Comparison of ENCODE assay signal across 15 cellular contexts in genomic region chr5:77145666-77146065, GRCh38. TPM values are rescaled to one million over a fixed set of nuclear protein-coding genes. Genes with fewer than 3 reads are reported as not detected.
A peak's percentile ranks its signal among the peaks of the same experiment; 100 is the strongest.
DNase-seq lines count a peak whose midpoint lies in the region; ATAC-seq and TF ChIP-seq lines count a peak whose summit lies in the region.
"Had no signal": no experiment of that assay in that cellular context is flagged by ENCODE, and none has a peak within 500 bp of the region (broad histone marks: within the 10 kb centered on the region; RNA-seq: fewer than 3 reads in every experiment).

No MANE protein-coding gene starts in this region.

- H3K9me3 ChIP-seq in T-helper 17 cell (ENCODE audit: control insufficient read depth, low read length, poor library complexity, severe bottlenecking) = no peaks in the 10 kb centered on the region
- H3K9me3 ChIP-seq in suprapubic skin = no peaks in the 10 kb centered on the region
- H3K9me3 ChIP-seq in stomach = no peaks in the 10 kb centered on the region

- TF ChIP-seq EP300 in suprapubic skin (IDR thresholded peaks at IDR 0.05) (no peak), stomach (IDR thresholded peaks at IDR 0.05) (no peak)

- peak overlapping the region; percentile 32 for H3K27ac ChIP-seq in suprapubic skin
- no peak overlapping the region for H3K27ac ChIP-seq in stomach
- H3K27ac ChIP-seq: 22Rv1 had no signal

- peaks cover 6% of the 10 kb centered on the region for H3K27me3 Mint-ChIP-seq in activated CD4-positive, alpha-beta T cell treated with anti-CD3 and anti-CD28 coated beads for 36 hours
- peaks cover 25% of the 10 kb centered on the region for H3K27me3 Mint-ChIP-seq in T-helper 17 cell
- H3K27me3 Mint-ChIP-seq in activated CD4-positive, alpha-beta T cell treated with anti-CD3 and anti-CD28 coated beads, Interleukin-2, amount 10 ng/mL, durations not matched to agents 24 days and 14 days = peaks cover 14% of the 10 kb centered on the region
- H3K27me3 Mint-ChIP-seq: stimulated activated naive CD8-positive, alpha-beta T cell treated with anti-CD3 and anti-CD28 coated beads, Interleukin-15, Interleukin-2, amounts not matched to agents 100 ng/mL and 50 ng/mL, for 24 hours had no signal

- TF ChIP-seq POLR2A in suprapubic skin (IDR thresholded peaks at IDR 0.05) (no peak), stomach (IDR thresholded peaks at IDR 0.05) (no peak)

- peak overlapping the region; percentile 55 for H3K27ac Mint-ChIP-seq in activated CD4-positive, alpha-beta T cell treated with anti-CD3 and anti-CD28 coated beads for 36 hours
- peak overlapping the region; percentile 47 for H3K27ac Mint-ChIP-seq in T-helper 17 cell
- H3K27ac Mint-ChIP-seq in activated CD4-positive, alpha-beta T cell treated with anti-CD3 and anti-CD28 coated beads, Interleukin-2, amount 10 ng/mL, durations not matched to agents 24 days and 14 days = no peak overlapping the region
- H3K27ac Mint-ChIP-seq: stimulated activated naive CD8-positive, alpha-beta T cell treated with anti-CD3 and anti-CD28 coated beads, Interleukin-15, Interleukin-2, amounts not matched to agents 100 ng/mL and 50 ng/mL, for 24 hours had no signal

- no peaks in the 10 kb centered on the region for H3K36me3 Mint-ChIP-seq in activated CD4-positive, alpha-beta T cell treated with anti-CD3 and anti-CD28 coated beads for 36 hours (ENCODE audit: low read depth)
- peaks cover 5% of the 10 kb centered on the region for H3K36me3 Mint-ChIP-seq in T-helper 17 cell (ENCODE audit: low read depth)
- H3K36me3 Mint-ChIP-seq in activated CD4-positive, alpha-beta T cell treated with anti-CD3 and anti-CD28 coated beads, Interleukin-2, amount 10 ng/mL, durations not matched to agents 24 days and 14 days (ENCODE audit: low read depth) = no peaks in the 10 kb centered on the region

- H3K4me3 ChIP-seq in suprapubic skin = no peak overlapping the region
- no peak overlapping the region for H3K4me3 ChIP-seq in stomach

- H3K4me3 Mint-ChIP-seq in activated CD4-positive, alpha-beta T cell treated with anti-CD3 and anti-CD28 coated beads for 36 hours = no peak overlapping the region
- no peak overlapping the region for H3K4me3 Mint-ChIP-seq in T-helper 17 cell
- H3K4me3 Mint-ChIP-seq in activated CD4-positive, alpha-beta T cell treated with anti-CD3 and anti-CD28 coated beads, Interleukin-2, amount 10 ng/mL, durations not matched to agents 24 days and 14 days = no peak overlapping the region
- H3K4me3 Mint-ChIP-seq: stimulated activated naive CD8-positive, alpha-beta T cell treated with anti-CD3 and anti-CD28 coated beads, Interleukin-15, Interleukin-2, amounts not matched to agents 100 ng/mL and 50 ng/mL, for 24 hours had no signal

- no peak for DNase-seq in activated CD4-positive, alpha-beta T cell treated with anti-CD3 and anti-CD28 coated beads for 36 hours
- DNase-seq in activated CD4-positive, alpha-beta T cell treated with anti-CD3 and anti-CD28 coated beads for 48 hours = no peak
- DNase-seq in T-helper 17 cell (no peak), fibroblast of gingiva (ENCODE audit: low read depth) (peak; percentile 24), suprapubic skin (ENCODE audit: low spot score in 2 of 2) (no peak), stomach (no peak), iPS-NIHi11 (ENCODE audit: low spot score) (no peak)
- no peak for DNase-seq in activated CD4-positive, alpha-beta T cell treated with anti-CD3 and anti-CD28 coated beads, Interleukin-2, amount 10 ng/mL, durations not matched to agents 24 days and 14 days
- DNase-seq: activated effector memory CD4-positive, alpha-beta T cell treated with anti-CD3 and anti-CD28 coated beads, Interleukin-2, amount 50 U/mL, for 16 hours; cortex of kidney; NCI-H1436 treated with DMSO at 0.1 percent for 48 hours; NCI-H526; SIG-M5 had no signal

- POLR2A ChIA-PET in activated CD4-positive, alpha-beta T cell treated with anti-CD3 and anti-CD28 coated beads for 36 hours (lab: Charles Lee) = no interaction called here

- no peaks in the 10 kb centered on the region for H3K9me3 Mint-ChIP-seq in activated CD4-positive, alpha-beta T cell treated with anti-CD3 and anti-CD28 coated beads for 36 hours (ENCODE audit: low read depth)
- H3K9me3 Mint-ChIP-seq in activated CD4-positive, alpha-beta T cell treated with anti-CD3 and anti-CD28 coated beads, Interleukin-2, amount 10 ng/mL, durations not matched to agents 24 days and 14 days = no peaks in the 10 kb centered on the region
- H3K9me3 Mint-ChIP-seq: stimulated activated naive CD8-positive, alpha-beta T cell treated with anti-CD3 and anti-CD28 coated beads, Interleukin-15, Interleukin-2, amounts not matched to agents 100 ng/mL and 50 ng/mL, for 24 hours had no signal

- TF ChIP-seq CTCF in suprapubic skin (IDR thresholded peaks at IDR 0.05) (no peak), stomach (IDR thresholded peaks at IDR 0.05) (no peak)

- intact Hi-C loops in activated CD4-positive, alpha-beta T cell treated with anti-CD3 and anti-CD28 coated beads for 36 hours (cut with DNase I, micrococcal nuclease) = loop anchor here (2.0 to 5.0 kb wide), 2 partner anchors 92 to 291 kb away; no protein-coding TSS in a partner anchor
- intact Hi-C loops in stomach (cut with DNase I; ENCODE audit: low total_unique reads) = no loop called here
- intact Hi-C loops in activated CD4-positive, alpha-beta T cell treated with anti-CD3 and anti-CD28 coated beads, Interleukin-2, amount 10 ng/mL, durations not matched to agents 24 days and 14 days (cut with micrococcal nuclease) = loop anchor here (10.0 kb wide), 1 partner anchor 489 kb away; the partner anchor contains the start of gene OTP

- 25% methylated on average over 1 of the region's 1 CpG for WGBS in suprapubic skin
- WGBS in stomach, 5 donors = 63 to 85% (median 73%) methylated on average over 1 of the region's 1 CpG

- H3K4me1 ChIP-seq in suprapubic skin = peaks cover 5% of the 10 kb centered on the region
- H3K4me1 ChIP-seq in stomach = peaks cover 0 to 6% (median 0%) of the 10 kb centered on the region in 4 donors

- no peak for ATAC-seq in activated CD4-positive, alpha-beta T cell treated with anti-CD3 and anti-CD28 coated beads for 36 hours
- no peak for ATAC-seq in T-helper 17 cell

- H3K27me3 ChIP-seq in suprapubic skin (no peaks in the 10 kb centered on the region), stomach (no peaks in the 10 kb centered on the region)

- H3K4me1 Mint-ChIP-seq in activated CD4-positive, alpha-beta T cell treated with anti-CD3 and anti-CD28 coated beads for 36 hours = peaks cover 11% of the 10 kb centered on the region
- H3K4me1 Mint-ChIP-seq in T-helper 17 cell = peaks cover 4% of the 10 kb centered on the region
- peaks cover 12% of the 10 kb centered on the region for H3K4me1 Mint-ChIP-seq in activated CD4-positive, alpha-beta T cell treated with anti-CD3 and anti-CD28 coated beads, Interleukin-2, amount 10 ng/mL, durations not matched to agents 24 days and 14 days

- CTCF ChIA-PET in activated CD4-positive, alpha-beta T cell treated with anti-CD3 and anti-CD28 coated beads for 36 hours (lab: Charles Lee) = interaction anchor here (0.6 to 5.5 kb wide), 13 partner anchors 8 to 519 kb away, joined by 3 to 39 read pairs (median 4); partner anchors contain the start of gene WDR41

- H3K36me3 ChIP-seq in suprapubic skin = no peaks in the 10 kb centered on the region
- H3K36me3 ChIP-seq in stomach = no peaks in the 10 kb centered on the region

RNA-seq across cellular contexts. Expression of gene ZBED3, which starts 58.6 kb away (rescaled TPM):
- total RNA-seq in activated CD4-positive, alpha-beta T cell treated with anti-CD3 and anti-CD28 coated beads for 36 hours = 1 to 10 TPM; 2.2 to 2.9 TPM
- 1 to 10 TPM in 1 of 2 donors, under 1 TPM in 1; 0.94 to 2.0 TPM for total RNA-seq in T-helper 17 cell
- total RNA-seq in suprapubic skin = 1 to 10 TPM in 3 of 4 donors, under 1 TPM in 1; 0.83 to 3.7 (median 2.8) TPM
- 100 to 1,000 TPM in 1 of 5 donors, 10 to 100 TPM in 1, 1 to 10 TPM in 3; 5.7 to 132 (median 8.3) TPM for total RNA-seq in stomach
- polyA plus RNA-seq in stomach = 1 to 10 TPM; 3.1 to 5.0 (median 3.2) TPM
- 0.62 and 1.7 TPM in 2 replicates for total RNA-seq in activated CD4-positive, alpha-beta T cell treated with anti-CD3 and anti-CD28 coated beads, Interleukin-2, amount 10 ng/mL, durations not matched to agents 24 days and 14 days
